In genomic region chr16:11675561-11676511, GRCh38 we compare ENCODE assay signal across 8 cellular contexts. TPM values are rescaled to one million over a fixed set of nuclear protein-coding genes. Genes with fewer than 3 reads are reported as not detected.
DNase-seq lines count a peak whose midpoint lies in the region; ATAC-seq, FAIRE-seq and TF ChIP-seq lines count a peak whose summit lies in the region.
"Had no signal": no experiment of that assay in that cellular context is flagged by ENCODE, and none has a peak within 500 bp of the region (broad histone marks: within the 10 kb centered on the region; RNA-seq: fewer than 3 reads in every experiment).

No MANE protein-coding gene starts in this region.

- H3K79me2 ChIP-seq in OCI-LY1 (ENCODE audit: insufficient read depth, low read length), result no peaks in the 10 kb centered on the region

- TF ChIP-seq CTCF in OCI-LY1 (IDR thresholded peaks at IDR 0.05; ENCODE audit: low read length), result no peak
- TF ChIP-seq CTCF in endodermal cell (conservative IDR thresholded peaks at IDR 0.05), result no peak
- TF ChIP-seq CTCF in prostate gland (IDR thresholded peaks at IDR 0.05), result peak in 1 of 4 experiments; percentile 3

- H3K4me1 ChIP-seq in OCI-LY1 (ENCODE audit: insufficient read depth, low read length, severe bottlenecking) (peaks cover 71% of the 10 kb centered on the region), endodermal cell (ENCODE audit: control insufficient read depth, insufficient read depth, low read length) (peaks cover 4% of the 10 kb centered on the region), prostate gland (replicated peaks) (peaks cover 33% of the 10 kb centered on the region)

- peaks cover 34% of the 10 kb centered on the region for H3K36me3 Mint-ChIP-seq in endodermal cell (ENCODE audit: low read depth)

- peaks cover 13% of the 10 kb centered on the region for H3K4me1 Mint-ChIP-seq in endodermal cell

- H3K27ac Mint-ChIP-seq in endodermal cell, result no peak overlapping the region
- H3K27ac Mint-ChIP-seq: stimulated activated naive CD8-positive, alpha-beta T cell treated with anti-CD3 and anti-CD28 coated beads, Interleukin-15, Interleukin-2, amounts not matched to agents 100 ng/mL and 50 ng/mL, for 24 hours had no signal

- no peak for ATAC-seq in HG03025 (IDR thresholded peaks at IDR 0.05; ENCODE audit: low FRiP score, unreplicated experiment)
- ATAC-seq in GM21717 (IDR thresholded peaks at IDR 0.05; ENCODE audit: unreplicated experiment), result no peak

- H3K27me3 Mint-ChIP-seq in endodermal cell (ENCODE audit: insufficient read depth), result no peaks in the 10 kb centered on the region
- H3K27me3 Mint-ChIP-seq: stimulated activated naive CD8-positive, alpha-beta T cell treated with anti-CD3 and anti-CD28 coated beads, Interleukin-15, Interleukin-2, amounts not matched to agents 100 ng/mL and 50 ng/mL, for 24 hours had no signal

- no peak overlapping the region for H3K9ac ChIP-seq in OCI-LY1 (ENCODE audit: low read length)
- H3K9ac ChIP-seq in endodermal cell (ENCODE audit: extremely low read depth, low read length, poor library complexity, severe bottlenecking), result no peak overlapping the region

- no peak overlapping the region for H2AFZ ChIP-seq in OCI-LY1 (ENCODE audit: low read length)

- H3K9me3 Mint-ChIP-seq in endodermal cell, result no peaks in the 10 kb centered on the region
- H3K9me3 Mint-ChIP-seq: stimulated activated naive CD8-positive, alpha-beta T cell treated with anti-CD3 and anti-CD28 coated beads, Interleukin-15, Interleukin-2, amounts not matched to agents 100 ng/mL and 50 ng/mL, for 24 hours had no signal

- H3K27ac ChIP-seq in OCI-LY1 (ENCODE audit: low read depth, low read length, poor library complexity, severe bottlenecking), result peak overlapping the region; percentile 96
- H3K27ac ChIP-seq in endodermal cell (ENCODE audit: low read depth, low read length), result no peak overlapping the region
- H3K27ac ChIP-seq in prostate gland, result peak overlapping the region; percentile 40 to 61

- peak; percentile 12 for TF ChIP-seq POLR2A in GM19193 (IDR thresholded peaks at IDR 0.05; ENCODE audit: extremely low read depth, insufficient read depth, insufficient read length)
- no peak for TF ChIP-seq POLR2A in prostate gland (IDR thresholded peaks at IDR 0.05)
- no peak for TF ChIP-seq POLR2A in GM12892 (IDR thresholded peaks at IDR 0.05; ENCODE audit: low read depth, low read length)

- H3K36me3 ChIP-seq in OCI-LY1 (ENCODE audit: insufficient read depth, low read length), result peaks cover 49% of the 10 kb centered on the region
- H3K36me3 ChIP-seq in endodermal cell (ENCODE audit: control insufficient read depth, insufficient read depth, low read length), result peaks cover 45% of the 10 kb centered on the region
- no peaks in the 10 kb centered on the region for H3K36me3 ChIP-seq in prostate gland

- DNase-seq in endodermal cell (peak; percentile 70), prostate gland (ENCODE audit: low spot score) (no peak), GM12892 (ENCODE audit: insufficient read length) (no peak)

- no peak for FAIRE-seq in GM12892 (lab: Jason Lieb, UNC)

- no peak overlapping the region for H3K4me2 ChIP-seq in OCI-LY1 (ENCODE audit: low read length)

- intact Hi-C loops in prostate gland (cut with DNase I), result no loop called here

- H3K27me3 ChIP-seq in OCI-LY1 (ENCODE audit: insufficient read depth, low read length) (no peaks in the 10 kb centered on the region), endodermal cell (ENCODE audit: control insufficient read depth, insufficient read depth, low read length, poor library complexity, severe bottlenecking) (no peaks in the 10 kb centered on the region), prostate gland (replicated peaks; ENCODE audit: insufficient read depth) (no peaks in the 10 kb centered on the region)

- no peaks in the 10 kb centered on the region for H4K20me1 ChIP-seq in OCI-LY1 (ENCODE audit: insufficient read depth, low read length)

- no peak overlapping the region for H3K4me3 Mint-ChIP-seq in endodermal cell
- H3K4me3 Mint-ChIP-seq: stimulated activated naive CD8-positive, alpha-beta T cell treated with anti-CD3 and anti-CD28 coated beads, Interleukin-15, Interleukin-2, amounts not matched to agents 100 ng/mL and 50 ng/mL, for 24 hours had no signal

- H3K9me2 ChIP-seq in OCI-LY1 (ENCODE audit: low read depth, low read length), result no peaks in the 10 kb centered on the region

- H3K9me3 ChIP-seq in OCI-LY1 (ENCODE audit: low read length) (no peaks in the 10 kb centered on the region), endodermal cell (ENCODE audit: control insufficient read depth, low read length) (no peaks in the 10 kb centered on the region), prostate gland (no peaks in the 10 kb centered on the region)

- H3K4me3 ChIP-seq in OCI-LY1 (ENCODE audit: low read depth, low read length, poor library complexity, severe bottlenecking) (no peak overlapping the region), endodermal cell (ENCODE audit: low read length) (no peak overlapping the region), prostate gland (no peak overlapping the region)

- H3F3A ChIP-seq in OCI-LY1 (ENCODE audit: insufficient read depth, low read length), result no peaks in the 10 kb centered on the region

- 90 to 91% methylated on average over 28 to 42 of the region's 42 CpGs for WGBS in endodermal cell (ENCODE audit: insufficient coverage in 1 of 2, insufficient read length in 1 of 2), 2 experiments
- WGBS in prostate gland, result 68% methylated on average over 42 of the region's 42 CpGs

RNA-seq across cellular contexts. Expression of gene SNN, which starts 7.6 kb away (rescaled TPM):
- total RNA-seq in endodermal cell (10 to 100 TPM; 28.9 to 35.1 TPM), prostate gland (10 to 100 TPM; 20.8 TPM)
- polyA plus RNA-seq in endodermal cell (2013, experiment 1 of 2), result 78.9 TPM
- 66.8 TPM for polyA plus RNA-seq in endodermal cell (2013, experiment 2 of 2)
- polyA plus RNA-seq in GM12892 (2012; ENCODE audit: missing spikeins), result 23.2 TPM
